28 cellular contexts compared by ENCODE assay signal in the genomic region with DNA sequence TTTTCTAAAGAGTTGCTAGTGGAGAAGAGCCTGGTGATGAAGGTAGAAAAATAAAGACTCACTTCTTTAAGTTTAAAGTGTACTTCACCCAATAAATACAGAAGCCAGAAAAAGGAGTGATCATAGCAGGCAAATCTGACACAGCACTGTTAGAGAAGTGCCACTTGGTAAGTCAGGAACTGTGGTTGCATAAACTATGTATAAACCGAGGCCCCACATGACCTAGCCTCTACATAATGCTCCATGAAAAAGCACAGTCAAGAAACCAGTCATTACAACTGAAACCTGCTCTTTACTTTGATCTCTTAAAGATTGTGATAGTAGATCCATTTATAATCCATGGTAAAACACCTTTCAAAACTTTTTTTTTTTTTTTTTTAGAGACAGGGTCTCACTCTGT.
"Had no signal": no experiment of that assay in that cellular context is flagged by ENCODE, and none has a peak within 500 bp of the region (broad histone marks: within the 10 kb centered on the region; RNA-seq: fewer than 3 reads in every experiment).

No MANE protein-coding gene starts in this region.

- H3K4me3 ChIP-seq: body of pancreas, pancreas, prostate gland, sigmoid colon, testis had no signal

- ATAC-seq: activated CD8-positive, alpha-beta T cell treated with anti-CD3 and anti-CD28 coated beads for 36 hours; activated naive CD4-positive, alpha-beta T cell treated with anti-CD3 and anti-CD28 coated beads, Interleukin-2, amount 50 U/mL, for 72 hours; activated T-cell treated with anti-CD3 and anti-CD28 coated beads, Interleukin-2, amount 50 U/mL, for 4 hours; activated T-helper 17 cell treated with anti-CD3 and anti-CD28 coated beads, Interleukin-2, amount 50 U/mL, for 72 hours; body of pancreas; esophagus mucosa; left ventricle myocardium superior; pancreas; stimulated activated memory B cell treated with anti-CD40 and anti-IgM and Interleukin-4, amounts not matched to agents 10 μg/mL and 1 μg/mL and 100 μg/mL, for 72 hours; stimulated activated naive CD8-positive, alpha-beta T cell treated with anti-CD3 and anti-CD28 coated beads, Interleukin-15, amount 100 ng/mL, for 72 hours; T-helper 17 cell had no signal

- H3K27me3 ChIP-seq: body of pancreas, pancreas, sigmoid colon, testis had no signal

- H3K27ac Mint-ChIP-seq: activated B cell treated with CpG ODN at 0.5 μM for 24 hours; activated CD8-positive, alpha-beta T cell treated with anti-CD3 and anti-CD28 coated beads for 36 hours; activated naive CD4-positive, alpha-beta T cell treated with anti-CD3 and anti-CD28 coated beads, Interleukin-2, amount 50 U/mL, for 72 hours; activated T-helper 17 cell treated with anti-CD3 and anti-CD28 coated beads, Interleukin-2, amount 50 U/mL, for 72 hours; endodermal cell; stimulated activated memory B cell treated with anti-CD40 and anti-IgM and Interleukin-4, amounts not matched to agents 10 μg/mL and 1 μg/mL and 100 μg/mL, for 72 hours; stimulated activated naive CD8-positive, alpha-beta T cell treated with anti-CD3 and anti-CD28 coated beads, Interleukin-15, amount 100 ng/mL, for 72 hours; T-helper 17 cell had no signal

- H3K27me3 Mint-ChIP-seq: activated B cell treated with CpG ODN at 0.5 μM for 24 hours; activated CD8-positive, alpha-beta T cell treated with anti-CD3 and anti-CD28 coated beads for 36 hours; activated T-helper 17 cell treated with anti-CD3 and anti-CD28 coated beads, Interleukin-2, amount 50 U/mL, for 72 hours; stimulated activated memory B cell treated with anti-CD40 and anti-IgM and Interleukin-4, amounts not matched to agents 10 μg/mL and 1 μg/mL and 100 μg/mL, for 72 hours; stimulated activated naive CD8-positive, alpha-beta T cell treated with anti-CD3 and anti-CD28 coated beads, Interleukin-15, amount 100 ng/mL, for 72 hours; T-helper 17 cell had no signal

- H3K36me3 Mint-ChIP-seq: activated naive CD4-positive, alpha-beta T cell treated with anti-CD3 and anti-CD28 coated beads, Interleukin-2, amount 50 U/mL, for 72 hours; stimulated activated memory B cell treated with anti-CD40 and anti-IgM and Interleukin-4, amounts not matched to agents 10 μg/mL and 1 μg/mL and 100 μg/mL, for 72 hours had no signal

- H3K4me1 ChIP-seq: prostate gland had no signal

- H3K4me3 Mint-ChIP-seq: activated B cell treated with CpG ODN at 0.5 μM for 24 hours; activated CD8-positive, alpha-beta T cell treated with anti-CD3 and anti-CD28 coated beads for 36 hours; activated T-cell treated with anti-CD3 and anti-CD28 coated beads, Interleukin-2, amount 50 U/mL, for 4 hours; activated T-helper 17 cell treated with anti-CD3 and anti-CD28 coated beads, Interleukin-2, amount 50 U/mL, for 72 hours; endodermal cell; stimulated activated memory B cell treated with anti-CD40 and anti-IgM and Interleukin-4, amounts not matched to agents 10 μg/mL and 1 μg/mL and 100 μg/mL, for 72 hours; stimulated activated naive CD8-positive, alpha-beta T cell treated with anti-CD3 and anti-CD28 coated beads, Interleukin-15, amount 100 ng/mL, for 72 hours; T-helper 17 cell had no signal

- H3K9me3 ChIP-seq: body of pancreas, pancreas, prostate gland, sigmoid colon, testis had no signal

- H3K36me3 ChIP-seq: pancreas, prostate gland, sigmoid colon had no signal

- H3K9me3 Mint-ChIP-seq: activated B cell treated with CpG ODN at 0.5 μM for 24 hours; activated CD8-positive, alpha-beta T cell treated with anti-CD3 and anti-CD28 coated beads for 36 hours; activated T-helper 17 cell treated with anti-CD3 and anti-CD28 coated beads, Interleukin-2, amount 50 U/mL, for 72 hours; endodermal cell; stimulated activated naive CD8-positive, alpha-beta T cell treated with anti-CD3 and anti-CD28 coated beads, Interleukin-15, amount 100 ng/mL, for 72 hours had no signal

- H3K4me1 Mint-ChIP-seq: activated B cell treated with CpG ODN at 0.5 μM for 24 hours; activated T-helper 17 cell treated with anti-CD3 and anti-CD28 coated beads, Interleukin-2, amount 50 U/mL, for 72 hours; stimulated activated memory B cell treated with anti-CD40 and anti-IgM and Interleukin-4, amounts not matched to agents 10 μg/mL and 1 μg/mL and 100 μg/mL, for 72 hours; stimulated activated naive CD8-positive, alpha-beta T cell treated with anti-CD3 and anti-CD28 coated beads, Interleukin-15, amount 100 ng/mL, for 72 hours; T-helper 17 cell had no signal

- H3K27ac ChIP-seq: body of pancreas, pancreas, sigmoid colon had no signal

- DNase-seq: activated B cell treated with CpG ODN at 0.5 μM for 24 hours; activated CD4-positive, alpha-beta T cell treated with anti-CD3 and anti-CD28 coated beads, Interleukin-2, amount 50 U/mL, for 1 hour; activated CD8-positive, alpha-beta T cell treated with anti-CD3 and anti-CD28 coated beads for 36 hours; activated naive CD4-positive, alpha-beta T cell; activated T-cell treated with anti-CD3 and anti-CD28 coated beads, Interleukin-2, amount 50 U/mL, for 4 hours; aorta; body of pancreas; cortex of kidney; endodermal cell; foreskin fibroblast; hypothalamus; left ventricle myocardium superior; pancreas; retina; sigmoid colon; small intestine; stimulated activated CD4-positive, alpha-beta T cell treated with anti-CD3 and anti-CD28 coated beads, Interleukin-4, amount 100 ng/mL, for 4 hours; stimulated activated CD8-positive, alpha-beta memory T cell treated with anti-CD3 and anti-CD28 coated beads, Interleukin-4, amount 100 ng/mL, for 48 hours; stimulated activated naive CD8-positive, alpha-beta T cell treated with anti-CD3 and anti-CD28 coated beads, Interleukin-15, amount 100 ng/mL, for 72 hours; T-helper 17 cell; testis; trophoblast cell had no signal

- FAIRE-seq: pancreas, small intestine, urothelium cell line had no signal
